In the genomic region with DNA sequence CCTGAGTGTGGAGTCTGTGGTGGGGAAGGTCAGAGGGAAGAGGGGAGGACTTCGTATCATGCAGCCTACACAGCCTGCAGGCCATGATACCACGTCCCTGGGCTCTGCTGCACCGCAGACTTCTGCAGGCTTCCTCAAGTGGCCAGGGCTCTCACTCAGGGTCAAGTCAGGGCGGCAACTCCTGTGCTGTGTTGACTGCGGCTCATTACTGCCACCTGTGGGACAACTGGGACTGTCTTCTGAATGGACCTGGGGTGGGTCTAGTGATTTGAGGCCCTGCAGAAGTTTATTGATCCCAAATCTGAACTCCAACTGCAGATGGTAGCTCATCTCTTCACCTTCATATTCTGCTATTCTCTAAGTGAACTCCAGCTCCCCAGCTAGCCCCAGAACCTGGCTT, we compare ENCODE assay signal across 8 cellular contexts.
DNase-seq lines count a peak whose midpoint lies in the region; ATAC-seq and TF ChIP-seq lines count a peak whose summit lies in the region.

No MANE protein-coding gene starts in this region.

- H3K27me3 ChIP-seq in foreskin keratinocyte = no peaks in the 10 kb centered on the region

- ATAC-seq in GM19395 (IDR thresholded peaks at IDR 0.05; ENCODE audit: unreplicated experiment) (peak; percentile 90), foreskin keratinocyte (peak; percentile 41)

- DNase-seq in COLO668 (lab: John Stamatoyannopoulos, UW; ENCODE audit: unreplicated experiment) (peak; percentile 29), HT-29 (ENCODE audit: low spot score) (peak; percentile 77), foreskin keratinocyte (no peak), middle frontal gyrus (ENCODE audit: extremely low spot score, low spot score) (no peak), NCI-H2227 (lab: John Stamatoyannopoulos, UW; ENCODE audit: unreplicated experiment) (no peak)
- peak; percentile 78 for DNase-seq in activated CD4-positive, alpha-beta T cell treated with anti-CD3 and anti-CD28 coated beads for 48 hours
- peak; percentile 38 to 55 for DNase-seq in stimulated activated CD4-positive, alpha-beta T cell treated with anti-CD3 and anti-CD28 coated beads, Interleukin-15, amount 100 ng/mL, for 48 hours (ENCODE audit: low read depth in 2 of 2)

- peaks cover 14% of the 10 kb centered on the region for H3K4me1 ChIP-seq in foreskin keratinocyte

- TF ChIP-seq CTCF in foreskin keratinocyte (conservative IDR thresholded peaks at IDR 0.05) = peak; percentile 48

- no peak overlapping the region for H3K27ac ChIP-seq in foreskin keratinocyte

Comparison
In these comparisons a context has a peak if more than half of its experiments do, and no peak if none do; other contexts are left out.
1. DNase-seq: peak in COLO668 (single experiment), HT-29 (single experiment), activated CD4-positive, alpha-beta T cell treated with anti-CD3 and anti-CD28 coated beads for 48 hours (single experiment) and stimulated activated CD4-positive, alpha-beta T cell treated with anti-CD3 and anti-CD28 coated beads, Interleukin-15, amount 100 ng/mL, for 48 hours (2 of 2); none in foreskin keratinocyte (0 of 2), middle frontal gyrus (single experiment) and NCI-H2227 (single experiment).